Comparison of ENCODE assay signal across 21 cellular contexts in genomic region chr7:107161415-107161814, GRCh38.
"Had no signal": no experiment of that assay in that cellular context is flagged by ENCODE, and none has a peak within 500 bp of the region (broad histone marks: within the 10 kb centered on the region; RNA-seq: fewer than 3 reads in every experiment).

No MANE protein-coding gene starts in this region.

- H3K9me3 Mint-ChIP-seq: IgD-negative memory B cell had no signal

- H3K27ac ChIP-seq: KMS-11, SJSA1 had no signal

- DNase-seq: Kasumi-1, MM.1S, NCI-H1092 treated with DMSO at 0.1 percent for 48 hours, NCI-H1436, NCI-H187, NCI-H2029, NCI-H2081 treated with DMSO at 0.1 percent for 48 hours, NCI-H2227 treated with DMSO at 0.1 percent for 48 hours, NCI-H524 treated with DMSO at 0.1 percent for 48 hours, NCI-H69, NCI-H774, Right ventricle myocardium superior, RPMI8226, SIG-M5, SK-N-SH, SW 1271 had no signal

- H3K27ac Mint-ChIP-seq: IgD-negative memory B cell had no signal

- H3K36me3 ChIP-seq: SJSA1 had no signal

- H3K9me3 ChIP-seq: SJSA1, SK-N-SH had no signal

- H3K27me3 ChIP-seq: SJSA1 had no signal

- H3K36me3 Mint-ChIP-seq: IgD-negative memory B cell had no signal

- H3K4me3 Mint-ChIP-seq: IgD-negative memory B cell had no signal

- H3K4me3 ChIP-seq: K562, SJSA1 had no signal

- H3K9ac ChIP-seq: KMS-11, SK-N-SH had no signal

- FAIRE-seq: HepG2, K562 had no signal
